ENCODE assay signal across 12 cellular contexts in the genomic region with DNA sequence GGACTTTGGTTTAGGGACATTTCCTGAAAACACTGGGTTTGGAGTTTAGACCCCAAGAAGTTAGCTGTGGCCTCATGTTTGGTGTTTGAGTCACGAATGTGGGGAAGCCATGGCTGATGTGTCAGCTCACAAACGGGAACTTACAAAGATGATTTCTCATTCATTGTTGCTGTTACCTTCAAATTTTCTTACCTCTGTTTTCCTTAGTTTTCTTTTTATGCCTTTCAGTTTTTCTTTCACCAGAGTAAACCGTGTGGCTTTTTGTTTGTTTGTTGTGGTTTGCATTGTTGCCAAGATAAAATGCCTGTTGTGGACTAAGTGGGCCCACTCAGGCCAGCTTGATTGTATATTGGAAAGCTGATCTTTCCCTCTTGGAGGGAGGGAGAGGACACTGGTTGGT.
DNase-seq lines count a peak whose midpoint lies in the region; ATAC-seq, FAIRE-seq and TF ChIP-seq lines count a peak whose summit lies in the region.
"Had no signal": no experiment of that assay in that cellular context is flagged by ENCODE, and none has a peak within 500 bp of the region (broad histone marks: within the 10 kb centered on the region; RNA-seq: fewer than 3 reads in every experiment).

No MANE protein-coding gene starts in this region.

- TF ChIP-seq EP300 in SK-N-SH (IDR thresholded peaks at IDR 0.05; ENCODE audit: borderline replicate concordance in 1 of 2, low read depth in 1 of 2, low read length in 1 of 2) (no peak), K562 (IDR thresholded peaks at IDR 0.05; ENCODE audit: low read length) (no peak)

- no peak overlapping the region for H2AFZ ChIP-seq in SK-N-SH (ENCODE audit: low read depth)
- no peak overlapping the region for H2AFZ ChIP-seq in K562 (ENCODE audit: low read depth, low read length)

- H3K27ac ChIP-seq in SK-N-SH (ENCODE audit: low read depth in 2 of 2, low read length in 1 of 2) (peak overlapping the region in 1 of 2 experiments; percentile 69; a peak in 2 of 4 replicates), K562 (ENCODE audit: extremely low read depth, low read depth, low read length) (no peak overlapping the region)
- H3K27ac ChIP-seq: VCaP had no signal

- H3K9me2 ChIP-seq in SK-N-SH = no peaks in the 10 kb centered on the region

- BruUV-seq in K562 (replicated peaks; lab: Mats Ljungman, UMichigan) = no TSS peak

- no peak for TF ChIP-seq RAD21 in SK-N-SH (IDR thresholded peaks at IDR 0.05; ENCODE audit: low read length)
- TF ChIP-seq RAD21 in K562 (CRISPR knock-in tag; conservative IDR thresholded peaks at IDR 0.05 in 1 of 2, IDR thresholded peaks at IDR 0.05 in 1 of 2) = no peak

- TF ChIP-seq CTCF in SK-N-SH (IDR thresholded peaks at IDR 0.05) = no peak
- no peak for TF ChIP-seq CTCF in K562 (IDR thresholded peaks at IDR 0.05 in 2 of 3, conservative IDR thresholded peaks at IDR 0.05 in 1 of 3; ENCODE audit: insufficient read depth in 2 of 3, low read depth in 1 of 3, low read length in 3 of 3)

- H3K9me3 ChIP-seq in SK-N-SH = no peaks in the 10 kb centered on the region
- H3K9me3 ChIP-seq in K562 (replicated peaks; ENCODE audit: control insufficient read depth, insufficient read depth, low read depth, low read length) = no peaks in the 10 kb centered on the region

- H3K79me2 ChIP-seq in SK-N-SH (ENCODE audit: insufficient read depth) (no peaks in the 10 kb centered on the region), K562 (ENCODE audit: control insufficient read depth, insufficient read depth, low read length) (no peaks in the 10 kb centered on the region)

- no peak overlapping the region for H3K4me3 ChIP-seq in SK-N-SH (ENCODE audit: low read depth in 2 of 2, low read length in 1 of 2)
- H3K4me3 ChIP-seq in K562 = no peak overlapping the region

- H4K20me1 ChIP-seq in SK-N-SH (ENCODE audit: insufficient read depth) (no peaks in the 10 kb centered on the region), K562 (replicated peaks; ENCODE audit: control insufficient read depth, insufficient read depth, low read length) (no peaks in the 10 kb centered on the region)

- H3F3A ChIP-seq in SK-N-SH (replicated peaks; ENCODE audit: insufficient read depth) = peaks cover 22% of the 10 kb centered on the region

- no peak for TF ChIP-seq POLR2A in K562 (conservative IDR thresholded peaks at IDR 0.05)

- H3K27me3 ChIP-seq in SK-N-SH (ENCODE audit: insufficient read depth) (no peaks in the 10 kb centered on the region), K562 (ENCODE audit: control insufficient read depth in 2 of 2, insufficient read depth in 2 of 2, low read length in 2 of 2) (no peaks in the 10 kb centered on the region; a peak in 1 of 5 replicates)

- H3K9ac ChIP-seq in SK-N-SH (peak overlapping the region; percentile 12; the same call in 1 of the 2 replicates), K562 (ENCODE audit: insufficient read depth in 1 of 2, low read depth in 2 of 2, low read length in 2 of 2) (no peak overlapping the region)

- H3K36me3 ChIP-seq in SK-N-SH (replicated peaks in 1 of 2; ENCODE audit: control insufficient read depth in 1 of 2, insufficient read depth in 2 of 2, low read length in 1 of 2) = peaks cover 12 to 20% of the 10 kb centered on the region in 2 experiments
- H3K36me3 ChIP-seq in K562 (ENCODE audit: control insufficient read depth, insufficient read depth, low read length) = no peaks in the 10 kb centered on the region

- no peaks in the 10 kb centered on the region for H3K9me1 ChIP-seq in K562 (ENCODE audit: control insufficient read depth, insufficient read depth, low read length)

- peak; percentile 35 for FAIRE-seq in K562 (lab: Jason Lieb, UNC)

- H3K4me1 ChIP-seq in SK-N-SH (ENCODE audit: control insufficient read depth in 1 of 2, insufficient read depth in 2 of 2, low read depth in 1 of 2, low read length in 1 of 2) (peaks cover 17 to 21% of the 10 kb centered on the region in 2 experiments; a peak in 3 of 4 replicates), K562 (replicated peaks in 1 of 2; ENCODE audit: control insufficient read depth in 2 of 2, insufficient read depth in 2 of 2, low read length in 2 of 2) (peaks cover 4 to 10% of the 10 kb centered on the region in 2 experiments)

- DNase-seq in SK-N-SH = no peak
- peak; percentile 85 for DNase-seq in MV-4-11 (lab: John Stamatoyannopoulos, UW)
- DNase-seq in K562 (ENCODE audit: extremely low read depth in 1 of 4, low spot score in 3 of 4) = no peak
- peak; percentile 54 for DNase-seq in non-pigmented ciliary epithelial cell (ENCODE audit: low read depth)
- DNase-seq in T-helper 2 cell = no peak
- DNase-seq in middle frontal gyrus (ENCODE audit: extremely low spot score, low spot score) = no peak
- DNase-seq: 8988T, H7, occipital lobe had no signal

- CTCF ChIA-PET in SK-N-SH (lab: Yijun Ruan, JAX) = interaction anchor here (0.7 to 1.6 kb wide), 2 partner anchors 246 to 567 kb away, joined by 3 to 5 read pairs; no protein-coding TSS in a partner anchor
- CTCF ChIA-PET in K562 (lab: Yijun Ruan, JAX; ENCODE audit: low intra/inter-chr PET ratio) = no interaction called here

- ATAC-seq in SK-N-SH treated with all-trans-retinoic acid at 6 μM for 48 hours (no peak), K562 (no peak), GM21717 (IDR thresholded peaks at IDR 0.05; ENCODE audit: unreplicated experiment) (no peak)

- POLR2A ChIA-PET in SK-N-SH (lab: Yijun Ruan, JAX) = no interaction called here
- POLR2A ChIA-PET in K562 (lab: Yijun Ruan, JAX) = interaction anchor here (1.5 kb wide), 1 partner anchor 13 kb away, joined by 4 read pairs; no protein-coding TSS in a partner anchor

- intact Hi-C loops in K562 (cut with micrococcal nuclease) = loop anchor here (10.0 kb wide), 1 partner anchor 452 kb away; no protein-coding TSS in a partner anchor

- H3K4me2 ChIP-seq in SK-N-SH (0 out of 2 replicates have a peak overlapping the region, but pooled peaks have one; percentile 37), K562 (ENCODE audit: insufficient read depth, low read length) (no peak overlapping the region)

- WGBS in SK-N-SH (ENCODE audit: low lambda C conversion rate) = 53% methylated on average over 3 of the region's 3 CpGs
- 29% methylated on average over 3 of the region's 3 CpGs for WGBS in K562 (ENCODE audit: insufficient coverage, low coverage, missing lambda C conversion rate)

- in situ Hi-C loops in K562 (cut with MboI) = loop anchor here (5.0 kb wide), 1 partner anchor 136 kb away; no protein-coding TSS in a partner anchor

TF ChIP-seq in SK-N-SH, 30 proteins besides CTCF, POLR2A, EP300 and RAD21:
- TF ChIP-seq JUND (IDR thresholded peaks at IDR 0.05) (peak; percentile 37; the same call in 1 of the 2 replicates), FOSL2 (IDR thresholded peaks at IDR 0.05; ENCODE audit: borderline replicate concordance, low read depth) (peak; percentile 58; the same call in 1 of the 2 replicates), FOXM1 (IDR thresholded peaks at IDR 0.05; ENCODE audit: low read depth) (no peak), IRF3 (IDR thresholded peaks at IDR 0.05; ENCODE audit: low read depth, low read length) (no peak), GABPA (IDR thresholded peaks at IDR 0.05; ENCODE audit: low read depth) (no peak), TCF12 (IDR thresholded peaks at IDR 0.05) (0 out of 2 replicates have a peak, but pooled peaks have one; percentile 13)

TF ChIP-seq in SK-N-SH treated with all-trans-retinoic acid at 6 μM for 48 hours, 23 proteins besides CTCF, POLR2A, EP300 and RAD21:
- TF ChIP-seq RARB (CRISPR knock-in tag; IDR thresholded peaks at IDR 0.05) (no peak), ZNF70 (CRISPR knock-in tag; IDR thresholded peaks at IDR 0.05) (no peak), OSR1 (CRISPR knock-in tag; IDR thresholded peaks at IDR 0.05) (no peak), ZFP3 (CRISPR knock-in tag; IDR thresholded peaks at IDR 0.05) (no peak), TCF4 (CRISPR knock-in tag; IDR thresholded peaks at IDR 0.05; ENCODE audit: borderline replicate concordance) (no peak)
TF ChIP-seq in SK-N-SH treated with all-trans-retinoic acid at 6 μM for 48 hours: peak in this region for 0.

TF ChIP-seq in K562, 482 proteins besides CTCF, POLR2A, EP300 and RAD21:
- peak; percentile 42; the same call in 1 of the 2 replicates for TF ChIP-seq FOSL1 (tag; conservative IDR thresholded peaks at IDR 0.05)
- TF ChIP-seq, protein P1, sequence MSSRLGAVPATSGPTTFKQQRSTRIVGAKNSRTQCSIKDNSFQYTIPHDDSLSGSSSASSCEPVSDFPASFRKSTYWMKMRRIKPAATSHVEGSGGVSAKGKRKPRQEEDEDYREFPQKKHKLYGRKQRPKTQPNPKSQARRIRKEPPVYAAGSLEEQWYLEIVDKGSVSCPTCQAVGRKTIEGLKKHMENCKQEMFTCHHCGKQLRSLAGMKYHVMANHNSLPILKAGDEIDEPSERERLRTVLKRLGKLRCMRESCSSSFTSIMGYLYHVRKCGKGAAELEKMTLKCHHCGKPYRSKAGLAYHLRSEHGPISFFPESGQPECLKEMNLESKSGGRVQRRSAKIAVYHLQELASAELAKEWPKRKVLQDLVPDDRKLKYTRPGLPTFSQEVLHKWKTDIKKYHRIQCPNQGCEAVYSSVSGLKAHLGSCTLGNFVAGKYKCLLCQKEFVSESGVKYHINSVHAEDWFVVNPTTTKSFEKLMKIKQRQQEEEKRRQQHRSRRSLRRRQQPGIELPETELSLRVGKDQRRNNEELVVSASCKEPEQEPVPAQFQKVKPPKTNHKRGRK (tag; IDR thresholded peaks at IDR 0.05) = no peak
- TF ChIP-seq TBL1XR1 (IDR thresholded peaks at IDR 0.05; ENCODE audit: low read length in 2 of 2) = no peak
- TF ChIP-seq PHF20 (IDR thresholded peaks at IDR 0.05; ENCODE audit: partially characterized antibody) = no peak
- TF ChIP-seq PTTG1 (tag; IDR thresholded peaks at IDR 0.05; ENCODE audit: low read depth) = no peak

Comparison
In these comparisons a context has a peak if more than half of its experiments do, and no peak if none do; other contexts are left out.
1. DNase-seq: peak in MV-4-11 (single experiment) and non-pigmented ciliary epithelial cell (single experiment); none in SK-N-SH (single experiment), K562 (0 of 4), T-helper 2 cell (0 of 5) and middle frontal gyrus (single experiment).
2. Of the 27 proteins assayed by ChIP-seq in both K562 and SK-N-SH: peak only in K562: none; only in SK-N-SH: JUND; in both: none; in neither: 26.